In genomic region chr3:113205481-113205880, GRCh38 we compare ENCODE assay signal across 30 cellular contexts. TPM values are rescaled to one million over a fixed set of nuclear protein-coding genes. Genes with fewer than 3 reads are reported as not detected.
"Had no signal": no experiment of that assay in that cellular context is flagged by ENCODE, and none has a peak within 500 bp of the region (broad histone marks: within the 10 kb centered on the region; RNA-seq: fewer than 3 reads in every experiment).

No MANE protein-coding gene starts in this region.

- H3K4me1 Mint-ChIP-seq: activated B cell treated with CpG ODN at 0.5 μM for 24 hours; activated CD4-positive, alpha-beta T cell treated with anti-CD3 and anti-CD28 coated beads for 36 hours; activated CD8-positive, alpha-beta memory T cell treated with anti-CD3 and anti-CD28 coated beads, Interleukin-2, amount 10 ng/mL, durations not matched to agents 7 days and 5 days; central memory CD8-positive, alpha-beta T cell; immature natural killer cell; natural killer cell; T-helper 17 cell had no signal

- H3K27me3 ChIP-seq: ovary, right lobe of liver, testis, uterus had no signal

- H3K27ac ChIP-seq: heart left ventricle, neutrophil, ovary, right lobe of liver, testis, uterus had no signal

- H3K4me3 Mint-ChIP-seq: activated B cell treated with CpG ODN at 0.5 μM for 24 hours; activated CD4-positive, alpha-beta T cell treated with anti-CD3 and anti-CD28 coated beads for 36 hours; activated CD8-positive, alpha-beta memory T cell treated with anti-CD3 and anti-CD28 coated beads, Interleukin-2, amount 10 ng/mL, durations not matched to agents 7 days and 5 days; activated CD8-positive, alpha-beta T cell treated with anti-CD3 and anti-CD28 coated beads, Interleukin-2, amount 10 ng/mL, durations not matched to agents 7 days and 5 days; central memory CD8-positive, alpha-beta T cell; immature natural killer cell; mesothelial cell of epicardium; natural killer cell; T-helper 17 cell; type B pancreatic cell had no signal

- H3K27ac Mint-ChIP-seq: activated B cell treated with CpG ODN at 0.5 μM for 24 hours; activated CD4-positive, alpha-beta T cell treated with anti-CD3 and anti-CD28 coated beads for 36 hours; activated CD8-positive, alpha-beta memory T cell treated with anti-CD3 and anti-CD28 coated beads, Interleukin-2, amount 10 ng/mL, durations not matched to agents 7 days and 5 days; activated CD8-positive, alpha-beta T cell treated with anti-CD3 and anti-CD28 coated beads, Interleukin-2, amount 10 ng/mL, durations not matched to agents 7 days and 5 days; activated naive CD4-positive, alpha-beta T cell treated with anti-CD3 and anti-CD28 coated beads, Interleukin-2, amount 50 U/mL, for 72 hours; activated T-helper 2 cell treated with anti-CD3 and anti-CD28 coated beads, Interferon-gamma antibody, Interleukin-2, Interleukin-4, amounts not matched to agents 10 μg/mL and 5 μg/mL and 100 μg/mL, durations not matched to agents 14 hours and 24 hours and 36 hours; immature natural killer cell; mesothelial cell of epicardium; natural killer cell; progenitor cell of endocrine pancreas; T-helper 17 cell; type B pancreatic cell had no signal

- H3K4me3 ChIP-seq: heart left ventricle, ovary, right lobe of liver, testis, uterus had no signal

- ATAC-seq: activated CD4-positive, alpha-beta T cell treated with anti-CD3 and anti-CD28 coated beads for 36 hours; activated CD8-positive, alpha-beta memory T cell treated with anti-CD3 and anti-CD28 coated beads, Interleukin-2, amount 10 ng/mL, durations not matched to agents 7 days and 5 days; activated CD8-positive, alpha-beta T cell treated with anti-CD3 and anti-CD28 coated beads, Interleukin-2, amount 10 ng/mL, durations not matched to agents 7 days and 5 days; activated naive CD4-positive, alpha-beta T cell treated with anti-CD3 and anti-CD28 coated beads, Interleukin-2, amount 50 U/mL, for 72 hours; heart left ventricle; natural killer cell; right lobe of liver; stimulated activated naive CD8-positive, alpha-beta T cell treated with anti-CD3 and anti-CD28 coated beads, Interleukin-15, Interleukin-2, amounts not matched to agents 100 U/mL and 50 U/mL, for 24 hours; T-helper 17 cell had no signal

- H3K4me1 ChIP-seq: right lobe of liver, testis, uterus had no signal

- H3K9me3 ChIP-seq: neutrophil, ovary, right lobe of liver, testis, uterus had no signal

- DNase-seq: activated B cell treated with CpG ODN at 0.5 μM for 24 hours; activated CD4-positive, alpha-beta T cell treated with anti-CD3 and anti-CD28 coated beads for 36 hours; activated CD8-positive, alpha-beta memory T cell treated with anti-CD3 and anti-CD28 coated beads, Interleukin-2, amount 10 ng/mL, durations not matched to agents 7 days and 5 days; activated CD8-positive, alpha-beta T cell treated with anti-CD3 and anti-CD28 coated beads, Interleukin-2, amount 10 ng/mL, durations not matched to agents 7 days and 5 days; activated naive CD4-positive, alpha-beta T cell; activated T-cell treated with anti-CD3 and anti-CD28 coated beads, Interleukin-2, amount 50 U/mL, for 48 hours; effector memory CD4-positive, alpha-beta T cell; erythroblast; foreskin fibroblast; heart left ventricle; hypothalamus; immature natural killer cell; natural killer cell; ovary; right lobe of liver; stimulated activated CD4-positive, alpha-beta T cell treated with anti-CD3 and anti-CD28 coated beads, Interleukin-12 subunit alpha, Interleukin-12 subunit beta, amount 100 ng/mL, for 4 hours; stimulated activated CD4-positive, alpha-beta T cell treated with anti-CD3 and anti-CD28 coated beads, Interleukin-4, amount 100 ng/mL, for 1 hour; stimulated activated naive CD8-positive, alpha-beta T cell treated with anti-CD3 and anti-CD28 coated beads, Interleukin-15, Interleukin-2, amounts not matched to agents 100 U/mL and 50 U/mL, for 24 hours; T-helper 17 cell; T1000; testis; uterus had no signal

- H3K9me3 Mint-ChIP-seq: activated naive CD4-positive, alpha-beta T cell treated with anti-CD3 and anti-CD28 coated beads, Interleukin-2, amount 50 U/mL, for 72 hours; activated T-helper 2 cell treated with anti-CD3 and anti-CD28 coated beads, Interferon-gamma antibody, Interleukin-2, Interleukin-4, amounts not matched to agents 10 μg/mL and 5 μg/mL and 100 μg/mL, durations not matched to agents 14 hours and 24 hours and 36 hours; central memory CD8-positive, alpha-beta T cell; natural killer cell had no signal

- H3K36me3 Mint-ChIP-seq: activated CD8-positive, alpha-beta memory T cell treated with anti-CD3 and anti-CD28 coated beads, Interleukin-2, amount 10 ng/mL, durations not matched to agents 7 days and 5 days; activated naive CD4-positive, alpha-beta T cell treated with anti-CD3 and anti-CD28 coated beads, Interleukin-2, amount 50 U/mL, for 72 hours; immature natural killer cell; mesothelial cell of epicardium; natural killer cell had no signal

- H3K36me3 ChIP-seq: heart left ventricle, neutrophil, ovary, right lobe of liver, uterus had no signal

RNA-seq across cellular contexts. Expression of gene BOC, which starts 5.9 kb away (rescaled TPM):
- total RNA-seq: activated CD8-positive, alpha-beta memory T cell treated with anti-CD3 and anti-CD28 coated beads, Interleukin-2, amount 10 ng/mL, durations not matched to agents 7 days and 5 days; activated CD8-positive, alpha-beta T cell treated with anti-CD3 and anti-CD28 coated beads, Interleukin-2, amount 10 ng/mL, durations not matched to agents 7 days and 5 days; dermis microvascular lymphatic vessel endothelial cell; T-helper 17 cell had no signal
- polyA plus RNA-seq: immature natural killer cell had no signal
